ENCODE assay signal across 1 cellular context in the genomic region with DNA sequence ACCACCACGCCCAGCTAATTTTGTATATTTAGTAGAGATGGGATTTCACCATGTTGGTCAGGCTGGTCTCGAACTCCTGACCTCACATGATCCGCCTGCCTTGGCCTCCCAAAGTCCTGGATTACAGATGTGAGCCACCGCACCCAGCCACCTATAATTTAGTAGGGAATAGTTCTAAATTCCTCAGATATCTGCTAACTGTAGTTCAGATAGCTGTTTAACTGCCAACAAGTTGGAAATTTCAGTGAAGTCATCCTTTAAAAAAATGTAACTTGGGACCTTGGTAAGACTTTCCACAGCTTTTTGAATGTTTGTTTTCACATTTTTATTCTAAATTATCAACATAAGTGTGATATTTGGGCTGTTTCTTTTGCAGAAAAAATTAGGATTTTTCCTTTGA.
TF ChIP-seq lines count a peak whose summit lies in the region.

No MANE protein-coding gene starts in this region.

TF ChIP-seq in WTC11, 78 proteins besides CTCF, POLR2A, EP300 and RAD21 (continued from another document):
- TF ChIP-seq, protein P1, sequence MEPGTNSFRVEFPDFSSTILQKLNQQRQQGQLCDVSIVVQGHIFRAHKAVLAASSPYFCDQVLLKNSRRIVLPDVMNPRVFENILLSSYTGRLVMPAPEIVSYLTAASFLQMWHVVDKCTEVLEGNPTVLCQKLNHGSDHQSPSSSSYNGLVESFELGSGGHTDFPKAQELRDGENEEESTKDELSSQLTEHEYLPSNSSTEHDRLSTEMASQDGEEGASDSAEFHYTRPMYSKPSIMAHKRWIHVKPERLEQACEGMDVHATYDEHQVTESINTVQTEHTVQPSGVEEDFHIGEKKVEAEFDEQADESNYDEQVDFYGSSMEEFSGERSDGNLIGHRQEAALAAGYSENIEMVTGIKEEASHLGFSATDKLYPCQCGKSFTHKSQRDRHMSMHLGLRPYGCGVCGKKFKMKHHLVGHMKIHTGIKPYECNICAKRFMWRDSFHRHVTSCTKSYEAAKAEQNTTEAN (CRISPR knock-in tag; IDR thresholded peaks at IDR 0.05): no peak
- TF ChIP-seq, protein P2, sequence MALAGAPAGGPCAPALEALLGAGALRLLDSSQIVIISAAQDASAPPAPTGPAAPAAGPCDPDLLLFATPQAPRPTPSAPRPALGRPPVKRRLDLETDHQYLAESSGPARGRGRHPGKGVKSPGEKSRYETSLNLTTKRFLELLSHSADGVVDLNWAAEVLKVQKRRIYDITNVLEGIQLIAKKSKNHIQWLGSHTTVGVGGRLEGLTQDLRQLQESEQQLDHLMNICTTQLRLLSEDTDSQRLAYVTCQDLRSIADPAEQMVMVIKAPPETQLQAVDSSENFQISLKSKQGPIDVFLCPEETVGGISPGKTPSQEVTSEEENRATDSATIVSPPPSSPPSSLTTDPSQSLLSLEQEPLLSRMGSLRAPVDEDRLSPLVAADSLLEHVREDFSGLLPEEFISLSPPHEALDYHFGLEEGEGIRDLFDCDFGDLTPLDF (CRISPR knock-in tag; IDR thresholded peaks at IDR 0.05): no peak
- TF ChIP-seq, protein P3, sequence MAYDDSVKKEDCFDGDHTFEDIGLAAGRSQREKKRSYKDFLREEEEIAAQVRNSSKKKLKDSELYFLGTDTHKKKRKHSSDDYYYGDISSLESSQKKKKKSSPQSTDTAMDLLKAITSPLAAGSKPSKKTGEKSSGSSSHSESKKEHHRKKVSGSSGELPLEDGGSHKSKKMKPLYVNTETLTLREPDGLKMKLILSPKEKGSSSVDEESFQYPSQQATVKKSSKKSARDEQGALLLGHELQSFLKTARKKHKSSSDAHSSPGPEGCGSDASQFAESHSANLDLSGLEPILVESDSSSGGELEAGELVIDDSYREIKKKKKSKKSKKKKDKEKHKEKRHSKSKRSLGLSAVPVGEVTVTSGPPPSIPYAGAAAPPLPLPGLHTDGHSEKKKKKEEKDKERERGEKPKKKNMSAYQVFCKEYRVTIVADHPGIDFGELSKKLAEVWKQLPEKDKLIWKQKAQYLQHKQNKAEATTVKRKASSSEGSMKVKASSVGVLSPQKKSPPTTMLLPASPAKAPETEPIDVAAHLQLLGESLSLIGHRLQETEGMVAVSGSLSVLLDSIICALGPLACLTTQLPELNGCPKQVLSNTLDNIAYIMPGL (CRISPR knock-in tag; IDR thresholded peaks at IDR 0.05): no peak
- TF ChIP-seq NR1H2 (CRISPR knock-in tag; IDR thresholded peaks at IDR 0.05): no peak
- no peak for TF ChIP-seq ESRRA (CRISPR knock-in tag; IDR thresholded peaks at IDR 0.05; ENCODE audit: borderline replicate concordance)
- TF ChIP-seq ELF4 (CRISPR knock-in tag; IDR thresholded peaks at IDR 0.05; ENCODE audit: low read depth): no peak
- no peak for TF ChIP-seq JUN (CRISPR knock-in tag; IDR thresholded peaks at IDR 0.05)
- TF ChIP-seq, protein P4, sequence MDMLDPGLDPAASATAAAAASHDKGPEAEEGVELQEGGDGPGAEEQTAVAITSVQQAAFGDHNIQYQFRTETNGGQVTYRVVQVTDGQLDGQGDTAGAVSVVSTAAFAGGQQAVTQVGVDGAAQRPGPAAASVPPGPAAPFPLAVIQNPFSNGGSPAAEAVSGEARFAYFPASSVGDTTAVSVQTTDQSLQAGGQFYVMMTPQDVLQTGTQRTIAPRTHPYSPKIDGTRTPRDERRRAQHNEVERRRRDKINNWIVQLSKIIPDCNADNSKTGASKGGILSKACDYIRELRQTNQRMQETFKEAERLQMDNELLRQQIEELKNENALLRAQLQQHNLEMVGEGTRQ (CRISPR knock-in tag; IDR thresholded peaks at IDR 0.05): no peak
- no peak for TF ChIP-seq SOX15 (CRISPR knock-in tag; IDR thresholded peaks at IDR 0.05)
- no peak for TF ChIP-seq RORB (CRISPR knock-in tag; IDR thresholded peaks at IDR 0.05)
- TF ChIP-seq SMAD4 (CRISPR knock-in tag; IDR thresholded peaks at IDR 0.05): no peak
- TF ChIP-seq, protein P5, sequence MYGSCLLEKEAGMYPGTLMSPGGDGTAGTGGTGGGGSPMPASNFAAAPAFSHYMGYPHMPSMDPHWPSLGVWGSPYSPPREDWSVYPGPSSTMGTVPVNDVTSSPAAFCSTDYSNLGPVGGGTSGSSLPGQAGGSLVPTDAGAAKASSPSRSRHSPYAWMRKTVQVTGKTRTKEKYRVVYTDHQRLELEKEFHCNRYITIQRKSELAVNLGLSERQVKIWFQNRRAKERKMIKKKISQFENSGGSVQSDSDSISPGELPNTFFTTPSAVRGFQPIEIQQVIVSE (CRISPR knock-in tag; IDR thresholded peaks at IDR 0.05; ENCODE audit: borderline replicate concordance): no peak
- TF ChIP-seq NFATC4 (CRISPR knock-in tag; IDR thresholded peaks at IDR 0.05): no peak
